ENCODE assay signal across 20 cellular contexts in genomic region chr5:140128376-140128775, GRCh38. TPM values are rescaled to one million over a fixed set of nuclear protein-coding genes. Genes with fewer than 3 reads are reported as not detected.
DNase-seq lines count a peak whose midpoint lies in the region; ATAC-seq, FAIRE-seq and TF ChIP-seq lines count a peak whose summit lies in the region.
"Had no signal": no experiment of that assay in that cellular context is flagged by ENCODE, and none has a peak within 500 bp of the region (broad histone marks: within the 10 kb centered on the region; RNA-seq: fewer than 3 reads in every experiment).

No MANE protein-coding gene starts in this region.

- H3K9ac ChIP-seq in K562 (ENCODE audit: insufficient read depth in 1 of 2, low read depth in 2 of 2, low read length in 2 of 2) = no peak overlapping the region
- H3K9ac ChIP-seq: BLaER1 treated with 17β-estradiol and CSF1 and Interleukin-3, amounts not matched to agents 10 nM and 100 nM had no signal

- CTCF ChIA-PET in K562 (lab: Yijun Ruan, JAX; ENCODE audit: low intra/inter-chr PET ratio) = no interaction called here

- BruUV-seq in K562 (replicated peaks; lab: Mats Ljungman, UMichigan) = no TSS peak

- no peaks in the 10 kb centered on the region for H3K9me3 Mint-ChIP-seq in activated CD4-positive, alpha-beta T cell treated with anti-CD3 and anti-CD28 coated beads, Interleukin-2, amount 10 ng/mL, durations not matched to agents 24 days and 14 days
- H3K9me3 Mint-ChIP-seq: CD4-positive, alpha-beta T cell; CD8-positive, alpha-beta T cell had no signal

- H3K79me2 ChIP-seq in K562 (ENCODE audit: control insufficient read depth, insufficient read depth, low read length) = no peaks in the 10 kb centered on the region

- no peak overlapping the region for H3K4me2 ChIP-seq in K562 (ENCODE audit: insufficient read depth, low read length)
- H3K4me2 ChIP-seq: A549; BLaER1 treated with 17β-estradiol and CSF1 and Interleukin-3, amounts not matched to agents 10 nM and 100 nM had no signal

- intact Hi-C loops in activated CD4-positive, alpha-beta T cell treated with anti-CD3 and anti-CD28 coated beads, Interleukin-2, amount 10 ng/mL, durations not matched to agents 24 days and 14 days (cut with micrococcal nuclease) = no loop called here
- intact Hi-C loops in K562 (cut with micrococcal nuclease) (no loop called here), cardiac septum (cut with DNase I) (no loop called here)

- no peak for TF ChIP-seq EP300 in K562 (IDR thresholded peaks at IDR 0.05; ENCODE audit: low read length)

- no peaks in the 10 kb centered on the region; the same call in 1 of the 2 replicates for H3K9me3 ChIP-seq in K562 (replicated peaks; ENCODE audit: control insufficient read depth, insufficient read depth, low read depth, low read length)
- H3K9me3 ChIP-seq: A549; BLaER1 treated with 17β-estradiol and CSF1 and Interleukin-3, amounts not matched to agents 10 nM and 100 nM; Caco-2 had no signal

- H3K27me3 ChIP-seq in K562 (ENCODE audit: control insufficient read depth in 2 of 2, insufficient read depth in 2 of 2, low read length in 2 of 2) = no peaks in the 10 kb centered on the region
- H3K27me3 ChIP-seq: BLaER1 treated with 17β-estradiol and CSF1 and Interleukin-3, amounts not matched to agents 10 nM and 100 nM had no signal

- H3K4me1 Mint-ChIP-seq in activated CD4-positive, alpha-beta T cell treated with anti-CD3 and anti-CD28 coated beads, Interleukin-2, amount 10 ng/mL, durations not matched to agents 24 days and 14 days = peaks cover 22% of the 10 kb centered on the region

- H3K27me3 Mint-ChIP-seq in activated CD4-positive, alpha-beta T cell treated with anti-CD3 and anti-CD28 coated beads, Interleukin-2, amount 10 ng/mL, durations not matched to agents 24 days and 14 days = peaks cover 11% of the 10 kb centered on the region
- H3K27me3 Mint-ChIP-seq: B cell; CD4-positive, alpha-beta T cell had no signal

- no peak overlapping the region for H3K27ac Mint-ChIP-seq in activated CD4-positive, alpha-beta T cell treated with anti-CD3 and anti-CD28 coated beads, Interleukin-2, amount 10 ng/mL, durations not matched to agents 24 days and 14 days
- H3K27ac Mint-ChIP-seq: B cell; CD4-positive, alpha-beta T cell; CD8-positive, alpha-beta T cell had no signal

- TF ChIP-seq RAD21 in K562 (CRISPR knock-in tag; conservative IDR thresholded peaks at IDR 0.05 in 1 of 2, IDR thresholded peaks at IDR 0.05 in 1 of 2) = no peak

- peak; percentile 29 for FAIRE-seq in K562 (lab: Jason Lieb, UNC)
- FAIRE-seq: A549, D721Med, GM12891, GM19239 had no signal

- H3K27ac ChIP-seq in K562 (ENCODE audit: extremely low read depth, low read depth, low read length) = no peak overlapping the region
- H3K27ac ChIP-seq: 22Rv1; A549; BLaER1 treated with 17β-estradiol and CSF1 and Interleukin-3, amounts not matched to agents 10 nM and 100 nM; C4-2B had no signal

- H2AFZ ChIP-seq in K562 (ENCODE audit: low read depth, low read length) = no peak overlapping the region

- no peak for TF ChIP-seq CTCF in K562 (IDR thresholded peaks at IDR 0.05 in 2 of 3, conservative IDR thresholded peaks at IDR 0.05 in 1 of 3; ENCODE audit: insufficient read depth in 2 of 3, low read depth in 1 of 3, low read length in 3 of 3)

- no peaks in the 10 kb centered on the region; a peak in 1 of 5 replicates for H3K4me1 ChIP-seq in K562 (replicated peaks in 1 of 2; ENCODE audit: control insufficient read depth in 2 of 2, insufficient read depth in 2 of 2, low read length in 2 of 2)
- H3K4me1 ChIP-seq: Caco-2 had no signal

- H4K20me1 ChIP-seq in K562 (replicated peaks; ENCODE audit: control insufficient read depth, insufficient read depth, low read length) = peaks cover 7% of the 10 kb centered on the region

- POLR2A ChIA-PET in K562 (lab: Yijun Ruan, JAX) = interaction anchor here (1.2 kb wide), 1 partner anchor 16 kb away, joined by 3 read pairs; no protein-coding TSS in a partner anchor

- TF ChIP-seq POLR2A in K562 (conservative IDR thresholded peaks at IDR 0.05) = no peak

- H3K4me3 ChIP-seq in K562 = no peak overlapping the region
- H3K4me3 ChIP-seq: A549; BLaER1 treated with 17β-estradiol and CSF1 and Interleukin-3, amounts not matched to agents 10 nM and 100 nM had no signal

- peak; percentile 29 for DNase-seq in activated CD4-positive, alpha-beta T cell treated with anti-CD3 and anti-CD28 coated beads, Interleukin-2, amount 10 ng/mL, durations not matched to agents 24 days and 14 days
- DNase-seq in activated CD4-positive, alpha-beta T cell treated with anti-CD3 and anti-CD28 coated beads for 48 hours = no peak
- DNase-seq in K562 (ENCODE audit: extremely low read depth in 1 of 4, low spot score in 3 of 4) (no peak), cardiac septum (ENCODE audit: low spot score) (no peak), cerebellar cortex (ENCODE audit: low spot score) (no peak)
- DNase-seq: AML-193; Caco-2; Calu3; CD4-positive, alpha-beta T cell; CD8-positive, alpha-beta T cell; DMS79 treated with DMSO at 0.1 percent for 48 hours; GF-D8 had no signal

- no peaks in the 10 kb centered on the region for H3K36me3 ChIP-seq in K562 (ENCODE audit: control insufficient read depth, insufficient read depth, low read length)
- H3K36me3 ChIP-seq: BLaER1 treated with 17β-estradiol and CSF1 and Interleukin-3, amounts not matched to agents 10 nM and 100 nM had no signal

- in situ Hi-C loops in K562 (cut with MboI) = no loop called here

- no peaks in the 10 kb centered on the region for H3K36me3 Mint-ChIP-seq in activated CD4-positive, alpha-beta T cell treated with anti-CD3 and anti-CD28 coated beads, Interleukin-2, amount 10 ng/mL, durations not matched to agents 24 days and 14 days (ENCODE audit: low read depth)
- H3K36me3 Mint-ChIP-seq: CD8-positive, alpha-beta T cell had no signal

- H3K4me3 Mint-ChIP-seq in activated CD4-positive, alpha-beta T cell treated with anti-CD3 and anti-CD28 coated beads, Interleukin-2, amount 10 ng/mL, durations not matched to agents 24 days and 14 days = no peak overlapping the region
- H3K4me3 Mint-ChIP-seq: B cell; CD4-positive, alpha-beta T cell; CD8-positive, alpha-beta T cell had no signal

- WGBS in K562 (ENCODE audit: insufficient coverage, low coverage, missing lambda C conversion rate) = 50% methylated on average over 5 of the region's 5 CpGs

- ATAC-seq in K562 = no peak
- ATAC-seq: A549; CD8-positive, alpha-beta T cell had no signal

- no peaks in the 10 kb centered on the region for H3K9me1 ChIP-seq in K562 (ENCODE audit: control insufficient read depth, insufficient read depth, low read length)

RNA-seq across cellular contexts. Expression of gene IGIP, which starts 2.6 kb away (rescaled TPM):
- total RNA-seq in activated CD4-positive, alpha-beta T cell treated with anti-CD3 and anti-CD28 coated beads, Interleukin-2, amount 10 ng/mL, durations not matched to agents 24 days and 14 days = 2.8 TPM in 2 replicates
- 1.4 and 5.9 TPM in 2 replicates for total RNA-seq in K562 (2011; cell fraction: chromatin; rRNA removed; ENCODE audit: low replicate concordance)
- 0.67 and 1.2 TPM in 2 replicates for total RNA-seq in K562 (2011; cell fraction: nucleolus; rRNA removed)
- 3.4 and 9.5 TPM in 2 replicates for total RNA-seq in K562 (2011; cell fraction: nucleoplasm; rRNA removed)
- total RNA-seq in K562 (2014; rRNA removed) = 0.73 and 1.3 TPM in 2 replicates
- 1.4 and 1.5 TPM in 2 replicates for total RNA-seq in K562 (2014; rRNA removed; fragmentation: Illumina TruSeq; extraction: Trizol)
- total RNA-seq in K562 (2015; rRNA removed; fragmentation: Illumina TruSeq; extraction: Trizol) = 1.4 and 1.6 TPM in 2 replicates
- 1.1 and 1.2 TPM in 2 replicates for total RNA-seq in K562 (2021)
- polyA plus RNA-seq in K562 (2011; rRNA removed) = 1.0 and 1.2 TPM in 2 replicates
- 0.19 and 0.86 TPM in 2 replicates for polyA plus RNA-seq in K562 (2011; cell fraction: cytosol; rRNA removed)
- polyA plus RNA-seq in K562 (2011; cell fraction: nucleus; rRNA removed) = 2.3 and 4.8 TPM in 2 replicates
- 1.1 and 2.3 TPM in 2 replicates for polyA plus RNA-seq in K562 (2012)
- polyA plus RNA-seq in K562 (2014; fragmentation: Illumina TruSeq; extraction: Trizol) = 0.96 and 1.5 TPM in 2 replicates
- polyA plus RNA-seq in K562 (2014; fragmentation: Nextera tagmentation; extraction: Ambion mirVana) = under 1 TPM; 0.52 to 0.69 TPM
- 0.91 and 1.1 TPM in 2 replicates for polyA plus RNA-seq in K562 (2014; rRNA removed)
- 1.4 and 2.2 TPM in 2 replicates for polyA minus RNA-seq in K562 (2011; rRNA and poly(A)+ RNA removed)
- polyA minus RNA-seq in K562 (2011; cell fraction: cytosol; rRNA and poly(A)+ RNA removed) = 0.57 and 0.64 TPM in 2 replicates
- polyA minus RNA-seq in K562 (2011; cell fraction: nucleus; rRNA and poly(A)+ RNA removed) = 1.3 and 3.1 TPM in 2 replicates
- 15.9 TPM for total RNA-seq in cardiac septum

RNA-seq across cellular contexts. Expression of gene PURA, which starts 14.5 kb away (rescaled TPM):
- 11.1 and 12.0 TPM in 2 replicates for total RNA-seq in activated CD4-positive, alpha-beta T cell treated with anti-CD3 and anti-CD28 coated beads, Interleukin-2, amount 10 ng/mL, durations not matched to agents 24 days and 14 days
- 3.0 and 12.0 TPM in 2 replicates for total RNA-seq in K562 (2011; cell fraction: chromatin; rRNA removed; ENCODE audit: low replicate concordance)
- total RNA-seq in K562 (2011; cell fraction: nucleolus; rRNA removed) = 3.2 and 4.1 TPM in 2 replicates
- total RNA-seq in K562 (2011; cell fraction: nucleoplasm; rRNA removed) = 7.8 and 14.4 TPM in 2 replicates
- total RNA-seq in K562 (2014; rRNA removed) (10.7 and 13.8 TPM in 2 replicates), K562 (2014; rRNA removed; fragmentation: Illumina TruSeq; extraction: Trizol) (5.5 and 6.0 TPM in 2 replicates), K562 (2015; rRNA removed; fragmentation: Illumina TruSeq; extraction: Trizol) (5.4 and 6.7 TPM in 2 replicates), K562 (2021) (10.6 and 11.1 TPM in 2 replicates), cardiac septum (30.7 TPM)
- polyA plus RNA-seq in K562 (2011; rRNA removed) (3.7 and 4.2 TPM in 2 replicates), K562 (2014; fragmentation: Illumina TruSeq; extraction: Trizol) (4.7 and 5.6 TPM in 2 replicates), K562 (2014; fragmentation: Nextera tagmentation; extraction: Ambion mirVana) (1 to 10 TPM; 3.2 to 4.2 TPM), K562 (2014; rRNA removed) (3.9 and 4.7 TPM in 2 replicates)
- 1.4 and 2.0 TPM in 2 replicates for polyA plus RNA-seq in K562 (2011; cell fraction: cytosol; rRNA removed)
- polyA plus RNA-seq in K562 (2011; cell fraction: nucleus; rRNA removed) = 3.7 and 4.1 TPM in 2 replicates
- 4.9 and 5.4 TPM in 2 replicates for polyA plus RNA-seq in K562 (2012)
- polyA minus RNA-seq in K562 (2011; rRNA and poly(A)+ RNA removed) = 5.7 and 8.2 TPM in 2 replicates
- 5.3 and 5.8 TPM in 2 replicates for polyA minus RNA-seq in K562 (2011; cell fraction: cytosol; rRNA and poly(A)+ RNA removed)
- 6.5 and 12.2 TPM in 2 replicates for polyA minus RNA-seq in K562 (2011; cell fraction: nucleus; rRNA and poly(A)+ RNA removed)

RNA-seq across cellular contexts. Expression of gene CYSTM1, which starts 46.6 kb away (rescaled TPM):
- total RNA-seq in activated CD4-positive, alpha-beta T cell treated with anti-CD3 and anti-CD28 coated beads, Interleukin-2, amount 10 ng/mL, durations not matched to agents 24 days and 14 days = 17.2 and 17.3 TPM in 2 replicates
- 8.9 and 10.7 TPM in 2 replicates for total RNA-seq in K562 (2011; cell fraction: chromatin; rRNA removed; ENCODE audit: low replicate concordance)
- 20.3 and 25.2 TPM in 2 replicates for total RNA-seq in K562 (2011; cell fraction: nucleolus; rRNA removed)
- 20.1 and 20.5 TPM in 2 replicates for total RNA-seq in K562 (2011; cell fraction: nucleoplasm; rRNA removed)
- total RNA-seq in K562 (2014; rRNA removed) (76.1 and 127 TPM in 2 replicates), K562 (2014; rRNA removed; fragmentation: Illumina TruSeq; extraction: Trizol) (66.6 and 94.6 TPM in 2 replicates), K562 (2015; rRNA removed; fragmentation: Illumina TruSeq; extraction: Trizol) (118 and 129 TPM in 2 replicates), K562 (2021) (76.2 and 86.6 TPM in 2 replicates), cardiac septum (111 TPM)
- polyA plus RNA-seq in K562 (2011; rRNA removed) (92.8 and 98.2 TPM in 2 replicates), K562 (2014; fragmentation: Illumina TruSeq; extraction: Trizol) (139 and 150 TPM in 2 replicates), K562 (2014; fragmentation: Nextera tagmentation; extraction: Ambion mirVana) (100 to 1,000 TPM; 363 to 422 TPM), K562 (2014; rRNA removed) (108 and 126 TPM in 2 replicates)
- polyA plus RNA-seq in K562 (2011; cell fraction: cytosol; rRNA removed) = 97.9 and 207 TPM in 2 replicates
- 39.9 and 50.7 TPM in 2 replicates for polyA plus RNA-seq in K562 (2011; cell fraction: nucleus; rRNA removed)
- polyA plus RNA-seq in K562 (2012) = 136 and 260 TPM in 2 replicates
- polyA minus RNA-seq in K562 (2011; rRNA and poly(A)+ RNA removed) = 31.6 and 43.3 TPM in 2 replicates
- 48.6 and 56.5 TPM in 2 replicates for polyA minus RNA-seq in K562 (2011; cell fraction: cytosol; rRNA and poly(A)+ RNA removed)
- 22.5 and 23.8 TPM in 2 replicates for polyA minus RNA-seq in K562 (2011; cell fraction: nucleus; rRNA and poly(A)+ RNA removed)
